ENCODE assay signal across 1 cellular context in genomic region chrX:49812177-49812576, GRCh38.
TF ChIP-seq lines count a peak whose summit lies in the region.

No MANE protein-coding gene starts in this region.

TF ChIP-seq in HepG2, 621 proteins besides CTCF, POLR2A, EP300 and RAD21 (continued from another document and continues in another):
- TF ChIP-seq ZHX2 (IDR thresholded peaks at IDR 0.05; ENCODE audit: low read depth) = no peak
- no peak for TF ChIP-seq ZHX2 (CRISPR knock-in tag; IDR thresholded peaks at IDR 0.05; ENCODE audit: borderline replicate concordance)
- no peak for TF ChIP-seq ZBTB38 (CRISPR knock-in tag; IDR thresholded peaks at IDR 0.05)
- no peak for TF ChIP-seq SP5 (CRISPR knock-in tag; IDR thresholded peaks at IDR 0.05; ENCODE audit: borderline replicate concordance, low read depth)
- TF ChIP-seq REPIN1 (CRISPR knock-in tag; IDR thresholded peaks at IDR 0.05; ENCODE audit: borderline replicate concordance, low read depth) = no peak
- TF ChIP-seq, protein P1, sequence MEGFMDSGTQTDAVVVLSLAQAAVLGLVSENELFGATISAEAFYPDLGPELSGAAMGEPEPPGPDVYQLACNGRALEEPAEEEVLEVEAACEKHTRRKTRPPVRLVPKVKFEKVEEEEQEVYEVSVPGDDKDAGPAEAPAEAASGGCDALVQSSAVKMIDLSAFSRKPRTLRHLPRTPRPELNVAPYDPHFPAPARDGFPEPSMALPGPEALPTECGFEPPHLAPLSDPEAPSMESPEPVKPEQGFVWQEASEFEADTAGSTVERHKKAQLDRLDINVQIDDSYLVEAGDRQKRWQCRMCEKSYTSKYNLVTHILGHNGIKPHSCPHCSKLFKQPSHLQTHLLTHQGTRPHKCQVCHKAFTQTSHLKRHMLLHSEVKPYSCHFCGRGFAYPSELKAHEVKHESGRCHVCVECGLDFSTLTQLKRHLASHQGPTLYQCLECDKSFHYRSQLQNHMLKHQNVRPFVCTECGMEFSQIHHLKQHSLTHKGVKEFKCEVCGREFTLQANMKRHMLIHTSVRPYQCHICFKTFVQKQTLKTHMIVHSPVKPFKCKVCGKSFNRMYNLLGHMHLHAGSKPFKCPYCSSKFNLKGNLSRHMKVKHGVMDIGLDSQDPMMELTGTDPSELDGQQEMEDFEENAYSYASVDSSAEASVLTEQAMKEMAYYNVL (CRISPR knock-in tag; IDR thresholded peaks at IDR 0.05; ENCODE audit: borderline replicate concordance) = no peak
- TF ChIP-seq, protein P2, sequence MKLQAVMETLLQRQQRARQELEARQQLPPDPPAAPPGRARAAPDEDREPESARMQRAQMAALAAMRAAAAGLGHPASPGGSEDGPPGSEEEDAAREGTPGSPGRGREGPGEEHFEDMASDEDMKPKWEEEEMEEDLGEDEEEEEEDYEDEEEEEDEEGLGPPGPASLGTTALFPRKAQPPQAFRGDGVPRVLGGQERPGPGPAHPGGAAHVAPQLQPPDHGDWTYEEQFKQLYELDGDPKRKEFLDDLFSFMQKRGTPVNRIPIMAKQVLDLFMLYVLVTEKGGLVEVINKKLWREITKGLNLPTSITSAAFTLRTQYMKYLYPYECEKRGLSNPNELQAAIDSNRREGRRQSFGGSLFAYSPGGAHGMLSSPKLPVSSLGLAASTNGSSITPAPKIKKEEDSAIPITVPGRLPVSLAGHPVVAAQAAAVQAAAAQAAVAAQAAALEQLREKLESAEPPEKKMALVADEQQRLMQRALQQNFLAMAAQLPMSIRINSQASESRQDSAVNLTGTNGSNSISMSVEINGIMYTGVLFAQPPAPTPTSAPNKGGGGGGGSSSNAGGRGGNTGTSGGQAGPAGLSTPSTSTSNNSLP (IDR thresholded peaks at IDR 0.05; ENCODE audit: low read depth, low read length) = peak; percentile 64; the same call in 1 of the 2 replicates
- TF ChIP-seq, protein P3, sequence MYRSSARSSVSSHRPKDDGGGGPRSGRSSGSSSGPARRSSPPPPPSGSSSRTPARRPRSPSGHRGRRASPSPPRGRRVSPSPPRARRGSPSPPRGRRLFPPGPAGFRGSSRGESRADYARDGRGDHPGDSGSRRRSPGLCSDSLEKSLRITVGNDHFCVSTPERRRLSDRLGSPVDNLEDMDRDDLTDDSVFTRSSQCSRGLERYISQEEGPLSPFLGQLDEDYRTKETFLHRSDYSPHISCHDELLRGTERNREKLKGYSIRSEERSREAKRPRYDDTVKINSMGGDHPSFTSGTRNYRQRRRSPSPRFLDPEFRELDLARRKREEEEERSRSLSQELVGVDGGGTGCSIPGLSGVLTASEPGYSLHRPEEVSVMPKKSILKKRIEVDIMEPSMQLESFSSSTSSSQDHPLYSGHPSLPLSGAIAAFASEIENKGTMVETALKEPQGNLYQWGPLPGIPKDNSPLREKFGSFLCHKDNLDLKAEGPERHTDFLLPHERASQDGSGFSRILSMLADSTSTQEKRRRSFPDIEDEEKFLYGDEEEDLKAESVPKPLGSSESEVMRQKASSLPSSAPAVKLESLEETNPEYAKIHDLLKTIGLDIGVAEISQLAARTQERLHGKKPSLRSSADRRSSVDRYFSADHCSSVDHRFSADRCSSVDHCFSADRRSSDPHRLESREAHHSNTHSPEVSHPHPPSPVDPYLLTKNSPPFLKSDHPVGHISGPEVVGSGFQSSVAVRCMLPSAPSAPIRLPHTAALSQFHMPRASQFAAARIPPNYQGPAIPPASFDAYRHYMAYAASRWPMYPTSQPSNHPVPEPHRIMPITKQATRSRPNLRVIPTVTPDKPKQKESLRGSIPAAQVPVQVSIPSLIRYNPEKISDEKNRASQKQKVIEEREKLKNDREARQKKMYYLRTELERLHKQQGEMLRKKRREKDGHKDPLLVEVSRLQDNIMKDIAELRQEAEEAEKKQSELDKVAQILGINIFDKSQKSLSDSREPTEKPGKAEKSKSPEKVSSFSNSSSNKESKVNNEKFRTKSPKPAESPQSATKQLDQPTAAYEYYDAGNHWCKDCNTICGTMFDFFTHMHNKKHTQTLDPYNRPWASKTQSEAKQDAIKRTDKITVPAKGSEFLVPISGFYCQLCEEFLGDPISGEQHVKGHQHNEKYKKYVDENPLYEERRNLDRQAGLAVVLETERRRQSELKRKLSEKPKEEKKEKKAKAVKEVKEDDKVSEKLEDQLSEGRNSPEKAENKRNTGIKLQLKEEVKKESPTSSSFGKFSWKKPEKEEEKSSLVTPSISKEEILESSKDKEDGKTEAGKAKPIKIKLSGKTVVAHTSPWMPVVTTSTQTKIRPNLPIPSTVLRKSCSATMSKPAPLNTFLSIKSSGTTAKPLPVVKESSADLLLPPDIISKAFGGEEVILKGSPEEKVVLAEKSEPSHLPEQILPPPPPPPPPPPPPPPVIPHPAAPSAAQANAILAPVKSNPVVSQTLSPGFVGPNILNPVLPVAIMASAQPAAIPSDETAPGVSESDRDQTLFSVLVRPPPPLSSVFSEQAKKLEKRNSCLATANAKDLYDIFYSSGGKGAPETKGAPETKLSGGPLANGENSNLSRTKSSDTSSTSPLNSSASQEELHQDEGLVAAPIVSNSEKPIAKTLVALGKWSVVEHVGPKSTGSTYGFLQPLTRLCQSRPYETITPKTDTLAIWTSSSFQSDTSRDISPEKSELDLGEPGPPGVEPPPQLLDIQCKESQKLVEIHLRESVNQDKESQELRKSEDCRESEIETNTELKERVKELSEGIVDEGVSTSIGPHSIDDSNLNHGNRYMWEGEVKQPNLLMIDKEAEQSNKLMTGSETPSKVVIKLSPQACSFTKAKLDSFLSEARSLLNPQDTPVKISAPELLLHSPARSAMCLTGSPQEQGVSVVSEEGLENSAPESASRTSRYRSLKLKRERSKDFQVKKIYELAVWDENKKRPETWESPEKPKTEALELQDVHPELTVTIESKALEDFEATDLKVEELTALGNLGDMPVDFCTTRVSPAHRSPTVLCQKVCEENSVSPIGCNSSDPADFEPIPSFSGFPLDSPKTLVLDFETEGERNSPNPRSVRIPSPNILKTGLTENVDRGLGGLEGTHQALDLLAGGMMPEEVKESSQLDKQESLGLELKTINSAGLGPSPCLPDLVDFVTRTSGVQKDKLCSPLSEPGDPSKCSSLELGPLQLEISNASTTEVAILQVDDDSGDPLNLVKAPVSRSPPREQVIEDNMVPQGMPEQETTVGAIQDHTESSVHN (CRISPR knock-in tag; IDR thresholded peaks at IDR 0.05) = no peak
- no peak for TF ChIP-seq DNMT3B (CRISPR knock-in tag; conservative IDR thresholded peaks at IDR 0.05)
- no peak for TF ChIP-seq UBTF (CRISPR knock-in tag; IDR thresholded peaks at IDR 0.05)
- TF ChIP-seq, protein P4, sequence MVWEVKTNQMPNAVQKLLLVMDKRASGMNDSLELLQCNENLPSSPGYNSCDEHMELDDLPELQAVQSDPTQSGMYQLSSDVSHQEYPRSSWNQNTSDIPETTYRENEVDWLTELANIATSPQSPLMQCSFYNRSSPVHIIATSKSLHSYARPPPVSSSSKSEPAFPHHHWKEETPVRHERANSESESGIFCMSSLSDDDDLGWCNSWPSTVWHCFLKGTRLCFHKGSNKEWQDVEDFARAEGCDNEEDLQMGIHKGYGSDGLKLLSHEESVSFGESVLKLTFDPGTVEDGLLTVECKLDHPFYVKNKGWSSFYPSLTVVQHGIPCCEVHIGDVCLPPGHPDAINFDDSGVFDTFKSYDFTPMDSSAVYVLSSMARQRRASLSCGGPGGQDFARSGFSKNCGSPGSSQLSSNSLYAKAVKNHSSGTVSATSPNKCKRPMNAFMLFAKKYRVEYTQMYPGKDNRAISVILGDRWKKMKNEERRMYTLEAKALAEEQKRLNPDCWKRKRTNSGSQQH (CRISPR knock-in tag; IDR thresholded peaks at IDR 0.05; ENCODE audit: low read depth) = no peak
- TF ChIP-seq SP140L (CRISPR knock-in tag; IDR thresholded peaks at IDR 0.05; ENCODE audit: borderline replicate concordance) = no peak
- TF ChIP-seq, protein P5, sequence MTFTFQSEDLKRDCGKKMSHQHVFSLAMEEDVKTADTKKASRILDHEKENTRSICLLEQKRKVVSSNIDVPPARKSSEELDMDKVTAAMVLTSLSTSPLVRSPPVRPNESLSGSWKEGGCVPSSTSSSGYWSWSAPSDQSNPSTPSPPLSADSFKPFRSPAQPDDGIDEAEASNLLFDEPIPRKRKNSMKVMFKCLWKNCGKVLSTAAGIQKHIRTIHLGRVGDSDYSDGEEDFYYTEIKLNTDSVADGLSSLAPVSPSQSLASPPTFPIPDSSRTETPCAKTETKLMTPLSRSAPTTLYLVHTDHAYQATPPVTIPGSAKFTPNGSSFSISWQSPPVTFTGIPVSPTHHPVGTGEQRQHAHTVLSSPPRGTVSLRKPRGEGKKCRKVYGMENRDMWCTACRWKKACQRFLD (CRISPR knock-in tag; IDR thresholded peaks at IDR 0.05; ENCODE audit: borderline replicate concordance) = no peak
- no peak for TF ChIP-seq ZNF382 (CRISPR knock-in tag; IDR thresholded peaks at IDR 0.05; ENCODE audit: borderline replicate concordance)
- TF ChIP-seq RELA (CRISPR knock-in tag; IDR thresholded peaks at IDR 0.05) = no peak
- TF ChIP-seq FIP1L1 (IDR thresholded peaks at IDR 0.05; ENCODE audit: borderline replicate concordance, insufficient read depth, low read depth, low read length) = no peak
- TF ChIP-seq TRIM24 (CRISPR knock-in tag; IDR thresholded peaks at IDR 0.05) = no peak
- peak; percentile 74; the same call in 1 of the 2 replicates for TF ChIP-seq HMG20A (CRISPR knock-in tag; IDR thresholded peaks at IDR 0.05; ENCODE audit: borderline replicate concordance)
- TF ChIP-seq ZNF644 (CRISPR knock-in tag; IDR thresholded peaks at IDR 0.05; ENCODE audit: low read depth) = no peak
- TF ChIP-seq ATF5 (CRISPR knock-in tag; IDR thresholded peaks at IDR 0.05; ENCODE audit: low read depth) = no peak
